In genomic region chr17:31479009-31479408, GRCh38 we compare ENCODE assay signal across 22 cellular contexts.
DNase-seq lines count a peak whose midpoint lies in the region; ATAC-seq, FAIRE-seq and TF ChIP-seq lines count a peak whose summit lies in the region.
"Had no signal": no experiment of that assay in that cellular context is flagged by ENCODE, and none has a peak within 500 bp of the region (broad histone marks: within the 10 kb centered on the region; RNA-seq: fewer than 3 reads in every experiment).

No MANE protein-coding gene starts in this region.

- TF ChIP-seq CTCF in A549 (IDR thresholded peaks at IDR 0.05) (no peak), pancreas (IDR thresholded peaks at IDR 0.05) (no peak), GM10248 (IDR thresholded peaks at IDR 0.05; ENCODE audit: control extremely low read depth, extremely low read depth, low read depth, missing control alignments) (no peak)

- WGBS in A549 (ENCODE audit: missing lambda C conversion rate) = 50% methylated on average over 2 of the region's 2 CpGs
- 64 to 71% methylated on average over 2 of the region's 2 CpGs for WGBS in pancreas, 2 donors

- TF ChIP-seq EP300 in A549 (IDR thresholded peaks at IDR 0.05) = no peak

- FAIRE-seq in A549 (lab: Jason Lieb, UNC) (peak; percentile 36), pancreas (lab: Jason Lieb, UNC) (no peak)
- FAIRE-seq: D721Med, G401.6, GM12878, GM12892, GM18507 had no signal

- H3K4me1 ChIP-seq in A549 (0 out of 3 replicates have a peak, but pooled peaks cover 4% of the 10 kb centered on the region), pancreas (peaks cover 11 to 36% (median 35%) of the 10 kb centered on the region in 3 donors)
- H3K4me1 ChIP-seq: BE2C had no signal

- TF ChIP-seq RAD21 in A549 (conservative IDR thresholded peaks at IDR 0.05 in 1 of 2, IDR thresholded peaks at IDR 0.05 in 1 of 2) = no peak

- no peak for DNase-seq in Right ventricle myocardium superior
- DNase-seq in Right ventricle myocardium inferior (ENCODE audit: missing footprints) = no peak
- DNase-seq in A549 (ENCODE audit: low read depth in 1 of 2, low spot score in 1 of 2) = no peak
- no peak for DNase-seq in pancreas
- no peak for DNase-seq in GM10248 (ENCODE audit: extremely low spot score)
- DNase-seq in activated naive CD4-positive, alpha-beta T cell treated with anti-CD3 and anti-CD28 coated beads, Interleukin-2, amount 50 U/mL, for 16 hours = no peak
- DNase-seq: ACHN; BE2C; Calu3; CD4-positive, alpha-beta memory T cell; CD4-positive, CD25-positive, alpha-beta regulatory T cell; CD8-positive, alpha-beta memory T cell; COR-L47; DMS79 treated with DMSO at 0.1 percent for 48 hours; GF-D8 had no signal

- H3K4me2 ChIP-seq in A549 = no peak overlapping the region
- H3K4me2 ChIP-seq: BLaER1 had no signal

- H3K27me3 ChIP-seq in pancreas = no peaks in the 10 kb centered on the region
- H3K27me3 ChIP-seq: BE2C, BLaER1 had no signal

- CTCF ChIA-PET in A549 (lab: Yijun Ruan, JAX) (interaction anchor here (1.3 to 2.2 kb wide), 5 partner anchors 39 to 364 kb away, joined by 3 to 7 read pairs (median 4); no protein-coding TSS in a partner anchor), GM10248 (lab: Yijun Ruan, JAX) (interaction anchor here (1.7 kb wide), 1 partner anchor 11 kb away, joined by 6 read pairs; no protein-coding TSS in a partner anchor)

- H3K4me3 ChIP-seq in A549 (no peak overlapping the region), pancreas (no peak overlapping the region)
- H3K4me3 ChIP-seq: BLaER1, GM12878 had no signal

- ATAC-seq in Right ventricle myocardium superior (ENCODE audit: poor library complexity) (peak; percentile 46), Right ventricle myocardium inferior (no peak), A549 (no peak), pancreas (peak in 2 of 4 donors; percentile 22 to 51)
- ATAC-seq: GM12878 had no signal

- POLR2A ChIA-PET in A549 (lab: Yijun Ruan, JAX) = no interaction called here
- POLR2A ChIA-PET in GM10248 (lab: Yijun Ruan, JAX) = no interaction called here

- no peaks in the 10 kb centered on the region for H3K36me3 ChIP-seq in pancreas
- H3K36me3 ChIP-seq: BE2C, BLaER1 had no signal

- H3K9me3 ChIP-seq in A549 (no peaks in the 10 kb centered on the region), pancreas (no peaks in the 10 kb centered on the region)
- H3K9me3 ChIP-seq: BE2C, BLaER1 had no signal

- no peak for TF ChIP-seq POLR2A in A549 (IDR thresholded peaks at IDR 0.05; ENCODE audit: low read length)

- intact Hi-C loops in Right ventricle myocardium superior (cut with DNase I) (no loop called here), Right ventricle myocardium inferior (cut with DNase I) (no loop called here), pancreas (cut with DNase I) (no loop called here)

- no peak overlapping the region for H3K27ac ChIP-seq in A549
- H3K27ac ChIP-seq in pancreas = peak overlapping the region; percentile 48 to 73 (median 60)
- H3K27ac ChIP-seq: 22Rv1, BLaER1 had no signal

TF ChIP-seq in A549, 52 proteins besides CTCF, POLR2A, EP300 and RAD21:
- TF ChIP-seq TP53 (CRISPR knock-in tag; IDR thresholded peaks at IDR 0.05) (no peak), POLR2AphosphoS2 (conservative IDR thresholded peaks at IDR 0.05; ENCODE audit: low read length) (no peak), ZSCAN20 (CRISPR knock-in tag; IDR thresholded peaks at IDR 0.05) (no peak), FOSB (CRISPR knock-in tag; IDR thresholded peaks at IDR 0.05) (no peak), JUN (IDR thresholded peaks at IDR 0.05) (no peak), REST (IDR thresholded peaks at IDR 0.05) (no peak), ELK1 (IDR thresholded peaks at IDR 0.05; ENCODE audit: low read depth, low read length) (no peak), FOXS1 (CRISPR knock-in tag; IDR thresholded peaks at IDR 0.05) (no peak)

Comparison
In these comparisons a context has a peak if more than half of its experiments do, and no peak if none do; other contexts are left out.
1. H3K27ac ChIP-seq: peak in pancreas (4 of 4); none in A549 (0 of 2).